ENCODE assay signal across 9 cellular contexts in genomic region chr1:185439727-185440415, GRCh38.
A peak's percentile ranks its signal among the peaks of the same experiment; 100 is the strongest.
DNase-seq lines count a peak whose midpoint lies in the region; ATAC-seq and TF ChIP-seq lines count a peak whose summit lies in the region.
"Had no signal": no experiment of that assay in that cellular context is flagged by ENCODE, and none has a peak within 500 bp of the region (broad histone marks: within the 10 kb centered on the region; RNA-seq: fewer than 3 reads in every experiment).

No MANE protein-coding gene starts in this region.

- H3K27me3 ChIP-seq in thyroid gland = no peaks in the 10 kb centered on the region

- H3K27ac Mint-ChIP-seq in activated naive CD8-positive, alpha-beta T cell treated with anti-CD3 and anti-CD28 coated beads, Interleukin-2, amount 50 U/mL, for 24 hours = no peak overlapping the region

- intact Hi-C loops in thyroid gland (cut with DNase I) = no loop called here

- no peaks in the 10 kb centered on the region for H3K36me3 Mint-ChIP-seq in activated naive CD8-positive, alpha-beta T cell treated with anti-CD3 and anti-CD28 coated beads, Interleukin-2, amount 50 U/mL, for 24 hours (ENCODE audit: low read depth)

- ATAC-seq in GM21390 (IDR thresholded peaks at IDR 0.05; ENCODE audit: unreplicated experiment) (peak; percentile 89), HG03558 (IDR thresholded peaks at IDR 0.05; ENCODE audit: extremely low read depth, unreplicated experiment) (peak; percentile 71)
- peak; percentile 87 for ATAC-seq in activated naive CD8-positive, alpha-beta T cell treated with anti-CD3 and anti-CD28 coated beads, Interleukin-2, amount 50 U/mL, for 24 hours

- H3K36me3 ChIP-seq in thyroid gland = no peaks in the 10 kb centered on the region

- peak; percentile 70 for DNase-seq in GM12865 (ENCODE audit: low read depth)
- DNase-seq in activated naive CD8-positive, alpha-beta T cell treated with anti-CD3 and anti-CD28 coated beads, Interleukin-2, amount 50 U/mL, for 24 hours = no peak
- peak; percentile 28 for DNase-seq in myocyte (ENCODE audit: low read depth)
- no peak for DNase-seq in thyroid gland
- no peak for DNase-seq in DMS153 treated with DMSO at 0.1 percent for 48 hours (lab: John Stamatoyannopoulos, UW; ENCODE audit: unreplicated experiment)
- no peak for DNase-seq in HK-2 (ENCODE audit: unreplicated experiment)

- no peak overlapping the region for H3K4me3 ChIP-seq in GM12865 (ENCODE audit: low read depth, low read length)
- no peak overlapping the region for H3K4me3 ChIP-seq in thyroid gland (replicated peaks in 1 of 3)

- H3K9me3 Mint-ChIP-seq in activated naive CD8-positive, alpha-beta T cell treated with anti-CD3 and anti-CD28 coated beads, Interleukin-2, amount 50 U/mL, for 24 hours = no peaks in the 10 kb centered on the region
- H3K9me3 Mint-ChIP-seq: neural crest cell had no signal

- no peak for TF ChIP-seq POLR2A in thyroid gland (IDR thresholded peaks at IDR 0.05)

- WGBS in thyroid gland, 2 donors = 63 to 83% methylated on average over 1 of the region's 1 CpG

- H3K27ac ChIP-seq in thyroid gland = no peak overlapping the region

- H3K27me3 Mint-ChIP-seq in activated naive CD8-positive, alpha-beta T cell treated with anti-CD3 and anti-CD28 coated beads, Interleukin-2, amount 50 U/mL, for 24 hours = no peaks in the 10 kb centered on the region

- peaks cover 2% of the 10 kb centered on the region for H3K4me1 Mint-ChIP-seq in activated naive CD8-positive, alpha-beta T cell treated with anti-CD3 and anti-CD28 coated beads, Interleukin-2, amount 50 U/mL, for 24 hours
- H3K4me1 Mint-ChIP-seq: neural crest cell had no signal

- peaks cover 0 to 7% of the 10 kb centered on the region in 2 donors for H3K4me1 ChIP-seq in thyroid gland

- TF ChIP-seq CTCF in GM12865 (IDR thresholded peaks at IDR 0.05; ENCODE audit: insufficient read depth, low read depth, low read length, missing control alignments) (no peak), thyroid gland (IDR thresholded peaks at IDR 0.05) (no peak)

- no peaks in the 10 kb centered on the region for H3K9me3 ChIP-seq in thyroid gland

- H3K4me3 Mint-ChIP-seq in activated naive CD8-positive, alpha-beta T cell treated with anti-CD3 and anti-CD28 coated beads, Interleukin-2, amount 50 U/mL, for 24 hours = no peak overlapping the region
- H3K4me3 Mint-ChIP-seq: neural crest cell had no signal

Comparison
In these comparisons a context has a peak if more than half of its experiments do, and no peak if none do; other contexts are left out.
1. DNase-seq: peak in GM12865 (single experiment) and myocyte (single experiment); none in activated naive CD8-positive, alpha-beta T cell treated with anti-CD3 and anti-CD28 coated beads, Interleukin-2, amount 50 U/mL, for 24 hours (single experiment), thyroid gland (0 of 2), DMS153 treated with DMSO at 0.1 percent for 48 hours (single experiment) and HK-2 (single experiment).
2. Peak in every context shown above with its lines, with median percentiles within 50 percentile points of each other: ATAC-seq.